Comparison of ENCODE assay signal across 1 cellular context in the genomic region with DNA sequence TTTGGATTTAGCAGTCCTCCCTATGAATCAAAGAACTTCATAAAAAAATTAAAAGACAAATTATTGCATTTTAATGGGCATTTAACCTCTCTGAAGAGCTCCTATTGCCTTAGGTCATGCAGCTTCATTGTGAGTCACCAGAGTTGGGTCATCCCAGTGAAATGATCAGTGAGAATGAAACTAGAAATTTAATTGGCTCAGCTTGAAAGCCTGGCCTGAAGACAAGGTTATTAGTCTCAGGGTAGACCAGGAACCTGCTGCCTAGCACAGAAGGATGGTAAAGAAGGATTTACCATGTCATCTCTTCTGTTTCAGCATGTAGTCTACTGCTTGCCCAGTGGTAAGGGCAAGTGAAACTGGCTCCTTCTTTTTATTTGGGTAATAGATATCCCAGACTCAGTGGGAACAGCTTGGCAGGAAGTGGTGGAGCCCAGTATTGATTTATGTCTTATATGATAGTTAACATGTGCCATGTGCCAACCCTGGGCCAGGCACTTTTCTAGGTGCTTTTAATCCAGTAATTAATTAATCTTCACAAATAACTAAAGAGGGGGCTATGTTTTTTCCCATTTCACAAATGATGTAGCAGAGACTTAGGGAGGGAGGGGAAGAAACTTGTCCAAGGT.
TF ChIP-seq lines count a peak whose summit lies in the region.

No MANE protein-coding gene starts in this region.

TF ChIP-seq in HCT116, 20 proteins besides CTCF, POLR2A, EP300 and RAD21 (continued from another document):
- TF ChIP-seq, protein P1, sequence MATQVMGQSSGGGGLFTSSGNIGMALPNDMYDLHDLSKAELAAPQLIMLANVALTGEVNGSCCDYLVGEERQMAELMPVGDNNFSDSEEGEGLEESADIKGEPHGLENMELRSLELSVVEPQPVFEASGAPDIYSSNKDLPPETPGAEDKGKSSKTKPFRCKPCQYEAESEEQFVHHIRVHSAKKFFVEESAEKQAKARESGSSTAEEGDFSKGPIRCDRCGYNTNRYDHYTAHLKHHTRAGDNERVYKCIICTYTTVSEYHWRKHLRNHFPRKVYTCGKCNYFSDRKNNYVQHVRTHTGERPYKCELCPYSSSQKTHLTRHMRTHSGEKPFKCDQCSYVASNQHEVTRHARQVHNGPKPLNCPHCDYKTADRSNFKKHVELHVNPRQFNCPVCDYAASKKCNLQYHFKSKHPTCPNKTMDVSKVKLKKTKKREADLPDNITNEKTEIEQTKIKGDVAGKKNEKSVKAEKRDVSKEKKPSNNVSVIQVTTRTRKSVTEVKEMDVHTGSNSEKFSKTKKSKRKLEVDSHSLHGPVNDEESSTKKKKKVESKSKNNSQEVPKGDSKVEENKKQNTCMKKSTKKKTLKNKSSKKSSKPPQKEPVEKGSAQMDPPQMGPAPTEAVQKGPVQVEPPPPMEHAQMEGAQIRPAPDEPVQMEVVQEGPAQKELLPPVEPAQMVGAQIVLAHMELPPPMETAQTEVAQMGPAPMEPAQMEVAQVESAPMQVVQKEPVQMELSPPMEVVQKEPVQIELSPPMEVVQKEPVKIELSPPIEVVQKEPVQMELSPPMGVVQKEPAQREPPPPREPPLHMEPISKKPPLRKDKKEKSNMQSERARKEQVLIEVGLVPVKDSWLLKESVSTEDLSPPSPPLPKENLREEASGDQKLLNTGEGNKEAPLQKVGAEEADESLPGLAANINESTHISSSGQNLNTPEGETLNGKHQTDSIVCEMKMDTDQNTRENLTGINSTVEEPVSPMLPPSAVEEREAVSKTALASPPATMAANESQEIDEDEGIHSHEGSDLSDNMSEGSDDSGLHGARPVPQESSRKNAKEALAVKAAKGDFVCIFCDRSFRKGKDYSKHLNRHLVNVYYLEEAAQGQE (IDR thresholded peaks at IDR 0.05; ENCODE audit: low read depth) = no peak
- TF ChIP-seq ELF1 (IDR thresholded peaks at IDR 0.05; ENCODE audit: borderline replicate concordance, low read depth) = no peak
- TF ChIP-seq TCF7L2 (IDR thresholded peaks at IDR 0.05; ENCODE audit: borderline replicate concordance, extremely low read depth, insufficient read depth, insufficient read length) = no peak
- no peak for TF ChIP-seq SIN3A (IDR thresholded peaks at IDR 0.05; ENCODE audit: low read depth)
- TF ChIP-seq EZH2 (IDR thresholded peaks at IDR 0.05) = no peak
- no peak for TF ChIP-seq POLR2AphosphoS5 (IDR thresholded peaks at IDR 0.05; ENCODE audit: low read depth, low read length)
- peak; percentile 70 for TF ChIP-seq FOSL1 (IDR thresholded peaks at IDR 0.05; ENCODE audit: low read depth)
- TF ChIP-seq SP1 (IDR thresholded peaks at IDR 0.05; ENCODE audit: low read depth) = peak; percentile 40; the same call in 1 of the 2 replicates
- TF ChIP-seq, protein P2, sequence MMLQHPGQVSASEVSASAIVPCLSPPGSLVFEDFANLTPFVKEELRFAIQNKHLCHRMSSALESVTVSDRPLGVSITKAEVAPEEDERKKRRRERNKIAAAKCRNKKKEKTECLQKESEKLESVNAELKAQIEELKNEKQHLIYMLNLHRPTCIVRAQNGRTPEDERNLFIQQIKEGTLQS (IDR thresholded peaks at IDR 0.05) = no peak
- peak; percentile 51; the same call in 1 of the 2 replicates for TF ChIP-seq JUND (IDR thresholded peaks at IDR 0.05)
